In genomic region chr2:239351687-239352086, GRCh38 we compare ENCODE assay signal across 17 cellular contexts.
"Had no signal": no experiment of that assay in that cellular context is flagged by ENCODE, and none has a peak within 500 bp of the region (broad histone marks: within the 10 kb centered on the region; RNA-seq: fewer than 3 reads in every experiment).

No MANE protein-coding gene starts in this region.

- H3K27me3 ChIP-seq: pancreas, suprapubic skin had no signal

- ATAC-seq: activated CD4-positive, alpha-beta T cell treated with anti-CD3 and anti-CD28 coated beads for 36 hours; activated T-helper 17 cell treated with anti-CD3 and anti-CD28 coated beads, Interleukin-2, amount 50 U/mL, for 72 hours; left ventricle myocardium superior; mucosa of descending colon; naive thymus-derived CD4-positive, alpha-beta T cell; pancreas; sciatic nerve; stimulated activated naive CD8-positive, alpha-beta T cell treated with anti-CD3 and anti-CD28 coated beads, Interleukin-15, Interleukin-2, amounts not matched to agents 100 U/mL and 50 U/mL, for 24 hours had no signal

- H3K27ac ChIP-seq: coronary artery, pancreas, SK-N-MC, suprapubic skin had no signal

- DNase-seq: activated CD4-positive, alpha-beta memory T cell treated with anti-CD3 and anti-CD28 coated beads for 36 hours; activated CD4-positive, alpha-beta T cell treated with anti-CD3 and anti-CD28 coated beads for 36 hours; activated naive CD4-positive, alpha-beta T cell; activated naive CD8-positive, alpha-beta T cell treated with anti-CD3 and anti-CD28 coated beads, Interleukin-2, amount 10 ng/mL, durations not matched to agents 7 days and 5 days; amygdala; left ventricle myocardium superior; naive thymus-derived CD4-positive, alpha-beta T cell; pancreas; stimulated activated naive CD8-positive, alpha-beta T cell treated with anti-CD3 and anti-CD28 coated beads, Interleukin-15, Interleukin-2, amounts not matched to agents 100 U/mL and 50 U/mL, for 24 hours had no signal

- H3K4me3 ChIP-seq: coronary artery, mucosa of descending colon, pancreas, SK-N-MC, suprapubic skin had no signal

- H3K9me3 ChIP-seq: mucosa of descending colon, pancreas, suprapubic skin had no signal

- FAIRE-seq: frontal cortex, pancreas, TTC549 had no signal
